Comparison of ENCODE assay signal across 27 cellular contexts in genomic region chr11:75845324-75845723, GRCh38.
"Had no signal": no experiment of that assay in that cellular context is flagged by ENCODE, and none has a peak within 500 bp of the region (broad histone marks: within the 10 kb centered on the region; RNA-seq: fewer than 3 reads in every experiment).

No MANE protein-coding gene starts in this region.

- H3K36me3 ChIP-seq: WERI-Rb-1 had no signal

- ATAC-seq: activated CD8-positive, alpha-beta memory T cell treated with anti-CD3 and anti-CD28 coated beads, Interleukin-2, amount 10 ng/mL, durations not matched to agents 7 days and 5 days; activated naive CD8-positive, alpha-beta T cell treated with anti-CD3 and anti-CD28 coated beads, Interleukin-2, amount 50 U/mL, for 24 hours had no signal

- DNase-seq: activated CD4-positive, alpha-beta memory T cell treated with anti-CD3 and anti-CD28 coated beads, Interleukin-2, amount 10 ng/mL, durations not matched to agents 7 days and 5 days; activated CD4-positive, alpha-beta T cell treated with anti-CD3 and anti-CD28 coated beads for 1 hour; activated CD4-positive, alpha-beta T cell treated with anti-CD3 and anti-CD28 coated beads for 48 hours; activated CD4-positive, CD25-positive, alpha-beta regulatory T cell; activated CD8-positive, alpha-beta memory T cell treated with anti-CD3 and anti-CD28 coated beads for 24 hours; activated CD8-positive, alpha-beta memory T cell treated with anti-CD3 and anti-CD28 coated beads, Interleukin-2, amount 10 ng/mL, durations not matched to agents 7 days and 5 days; activated CD8-positive, alpha-beta memory T cell treated with anti-CD3 and anti-CD28 coated beads, Interleukin-2, amount 50 U/mL, for 48 hours; activated effector memory CD4-positive, alpha-beta T cell treated with Interleukin-2 at 50 U/mL for 16 hours; activated naive CD4-positive, alpha-beta T cell treated with anti-CD3 and anti-CD28 coated beads, Interleukin-2, amount 10 ng/mL, durations not matched to agents 7 days and 5 days; activated naive CD8-positive, alpha-beta T cell treated with anti-CD3 and anti-CD28 coated beads, Interleukin-2, amount 50 U/mL, for 24 hours; activated T-cell treated with anti-CD3 and anti-CD28 coated beads, Interleukin-2, amount 50 U/mL, for 48 hours; anterior cingulate cortex; caudate nucleus; MM.1S; NCI-H1092; NCI-H1436 treated with DMSO at 0.1 percent for 48 hours; NCI-H1694 treated with DMSO at 0.1 percent for 48 hours; NCI-H2029; NCI-H345; Right ventricle myocardium superior; SW 1271; T-helper 1 cell; T-helper 2 cell; T-helper 9 cell; WERI-Rb-1 had no signal

- FAIRE-seq: bronchial epithelial cell, colon had no signal

- H3K27ac ChIP-seq: WERI-Rb-1 had no signal
